8 cellular contexts compared by ENCODE assay signal in the genomic region with DNA sequence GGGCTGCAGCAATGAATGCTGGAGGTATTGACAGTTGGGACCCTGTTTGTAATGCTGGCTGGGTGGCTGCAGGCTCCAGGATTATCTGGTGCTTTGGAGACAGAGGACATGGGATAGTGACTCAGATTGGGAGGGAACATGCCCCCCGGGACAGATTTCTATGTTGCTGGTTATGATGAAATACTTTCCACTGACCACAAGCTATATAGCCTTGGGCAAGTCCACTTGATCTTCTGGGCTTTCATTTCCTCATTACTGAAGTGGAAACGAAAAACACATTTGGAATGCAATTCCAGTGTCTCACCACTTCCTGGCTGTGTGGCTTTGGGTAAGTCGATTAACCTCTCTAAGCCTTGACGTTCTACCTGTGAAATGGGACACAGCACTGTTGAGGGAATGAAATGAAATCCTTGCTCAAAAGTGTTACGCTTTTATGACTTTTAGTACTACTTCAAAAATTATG. TPM values are rescaled to one million over a fixed set of nuclear protein-coding genes. Genes with fewer than 3 reads are reported as not detected.
DNase-seq lines count a peak whose midpoint lies in the region; TF ChIP-seq lines count a peak whose summit lies in the region.

No MANE protein-coding gene starts in this region.

- DNase-seq in AG20443 (ENCODE audit: low spot score) (peak; percentile 91), GOT3 (lab: John Stamatoyannopoulos, UW) (peak; percentile 74), OCI-M1 (lab: John Stamatoyannopoulos, UW) (peak; percentile 92), coronary artery (ENCODE audit: low spot score) (peak; percentile 86), myocyte (ENCODE audit: low read depth) (peak; percentile 79), HUDEP-2 (lab: John Stamatoyannopoulos, UW; ENCODE audit: unreplicated experiment in 76 of 76) (no peak)
- DNase-seq in stimulated activated CD4-positive, alpha-beta T cell treated with anti-CD3 and anti-CD28 coated beads, Interleukin-4, amount 100 ng/mL, for 1 hour, result no peak
- DNase-seq in activated effector memory CD4-positive, alpha-beta T cell treated with anti-CD3 and anti-CD28 coated beads, Interleukin-2, amount 50 U/mL, for 16 hours, result no peak

- H3K4me3 ChIP-seq in coronary artery, result no peak overlapping the region

- TF ChIP-seq CTCF in coronary artery (IDR thresholded peaks at IDR 0.05), result no peak

- H3K27ac ChIP-seq in coronary artery, result peak overlapping the region; percentile 38 to 56

RNA-seq across cellular contexts. Expression of a gene that starts 6.3 kb away (rescaled TPM):
- total RNA-seq in myocyte, result 42.0 and 43.1 TPM in 2 replicates
- 40.5 TPM for polyA plus RNA-seq in myocyte (2012)

RNA-seq across cellular contexts. Expression of a gene that starts 29.4 kb away (rescaled TPM):
- 43.7 and 65.3 TPM in 2 replicates for total RNA-seq in myocyte
- polyA plus RNA-seq in myocyte (2012), result 24.9 TPM

RNA-seq across cellular contexts. Expression of a gene that starts 29.7 kb away (rescaled TPM):
- total RNA-seq in myocyte, result 78.5 and 80.3 TPM in 2 replicates
- 39.6 TPM for polyA plus RNA-seq in myocyte (2012)

Comparison
In these comparisons a context has a peak if more than half of its experiments do, and no peak if none do; other contexts are left out.
1. DNase-seq: peak in AG20443 (single experiment), GOT3 (single experiment), OCI-M1 (single experiment), coronary artery (single experiment) and myocyte (single experiment); none in stimulated activated CD4-positive, alpha-beta T cell treated with anti-CD3 and anti-CD28 coated beads, Interleukin-4, amount 100 ng/mL, for 1 hour (single experiment), HUDEP-2 (0 of 76) and activated effector memory CD4-positive, alpha-beta T cell treated with anti-CD3 and anti-CD28 coated beads, Interleukin-2, amount 50 U/mL, for 16 hours (single experiment).